In the genomic region with DNA sequence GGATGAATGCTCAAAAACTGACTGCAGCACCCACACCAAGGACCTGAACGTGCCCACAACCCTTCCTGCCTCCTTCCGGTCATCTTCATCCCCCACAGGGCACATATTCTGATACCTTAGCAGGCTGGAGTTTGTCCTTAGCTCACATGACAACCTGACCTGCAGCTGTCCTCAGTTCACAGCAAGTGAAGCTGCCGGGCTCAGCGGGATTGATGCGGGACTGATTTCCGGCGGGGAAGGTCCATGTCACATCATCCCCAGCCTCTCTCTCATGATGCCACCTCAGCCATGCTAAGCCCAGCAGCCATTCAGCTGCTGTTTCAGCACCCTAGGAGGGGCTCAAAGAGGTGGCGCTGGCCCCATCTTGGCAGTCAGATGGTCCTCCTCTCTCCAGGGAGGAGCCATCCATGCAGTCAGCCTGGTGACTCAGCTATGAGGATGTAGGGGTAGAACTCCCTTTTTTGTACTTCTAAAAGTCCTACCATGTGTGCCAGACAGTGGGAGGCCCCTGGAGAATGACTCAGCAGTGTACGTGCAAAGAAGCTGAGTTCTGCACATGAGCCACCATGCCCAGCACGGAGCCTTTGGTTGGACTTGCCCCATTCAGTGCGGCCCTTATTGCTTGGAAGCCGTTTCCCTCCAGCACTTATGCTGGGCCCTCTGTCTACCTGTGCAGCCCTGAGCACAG, we compare ENCODE assay signal across 9 cellular contexts. TPM values are rescaled to one million over a fixed set of nuclear protein-coding genes. Genes with fewer than 3 reads are reported as not detected.
A peak's percentile ranks its signal among the peaks of the same experiment; 100 is the strongest.
DNase-seq lines count a peak whose midpoint lies in the region; ATAC-seq, FAIRE-seq and TF ChIP-seq lines count a peak whose summit lies in the region.
"Had no signal": no experiment of that assay in that cellular context is flagged by ENCODE, and none has a peak within 500 bp of the region (broad histone marks: within the 10 kb centered on the region; RNA-seq: fewer than 3 reads in every experiment).

No MANE protein-coding gene starts in this region.

- H3K14ac ChIP-seq in H9 (ENCODE audit: insufficient read depth, low read length): no peak overlapping the region

- no peak for TF ChIP-seq RAD21 in HepG2 (CRISPR knock-in tag; IDR thresholded peaks at IDR 0.05)

- H3K56ac ChIP-seq in H9 (ENCODE audit: insufficient read length, low read depth, low read length): no peak overlapping the region

- CTCF ChIA-PET in HepG2 (lab: Yijun Ruan, JAX; ENCODE audit: low intra/inter-chr PET ratio, low total read pairs): no interaction called here

- H3K27ac ChIP-seq in angular gyrus (ENCODE audit: low read depth, low read length): peak overlapping the region; percentile 56
- H3K27ac ChIP-seq in HepG2 (ENCODE audit: extremely low read length, insufficient read depth, low read length): no peak overlapping the region
- no peak overlapping the region for H3K27ac ChIP-seq in H9 (ENCODE audit: insufficient read length, low read depth, low read length)

- FAIRE-seq in HepG2 (lab: Jason Lieb, UNC): no peak
- FAIRE-seq: GM12878 had no signal

- no peak overlapping the region for H3K23ac ChIP-seq in H9 (ENCODE audit: insufficient read length, low read depth, low read length)

- H2BK5ac ChIP-seq in H9 (ENCODE audit: insufficient read length, low read length): no peak overlapping the region

- H3T11ph ChIP-seq in H9 (ENCODE audit: low read length): no peak overlapping the region

- WGBS in HepG2 (ENCODE audit: low lambda C conversion rate): 57% methylated on average over 4 of the region's 12 CpGs
- no CpG with 5 or more reads among the region's 12 CpGs for WGBS in H9 (ENCODE audit: extremely low coverage, insufficient read length, low lambda C conversion rate)

- TF ChIP-seq POLR2A in HepG2 (IDR thresholded peaks at IDR 0.05; ENCODE audit: insufficient read depth in 1 of 2, low read depth in 2 of 2, low read length in 2 of 2): no peak

- no peaks in the 10 kb centered on the region for H3K23me2 ChIP-seq in H9 (ENCODE audit: insufficient read length, low read depth, low read length, poor library complexity, severe bottlenecking)

- in situ Hi-C loops in HepG2 (cut with HindIII; ENCODE audit: extremely low pct_ligation_motif_present, low pct_unique_long_range_greater_than_20kb): no loop called here

- H3K79me2 ChIP-seq in HepG2 (ENCODE audit: insufficient read depth, low read length): no peaks in the 10 kb centered on the region
- no peaks in the 10 kb centered on the region for H3K79me2 ChIP-seq in H9 (ENCODE audit: insufficient read depth, low read length)

- H3K18ac ChIP-seq in H9 (ENCODE audit: insufficient read length, low read depth, low read length): no peak overlapping the region

- H3K9me3 Mint-ChIP-seq in H9: no peaks in the 10 kb centered on the region

- no peak overlapping the region for H3K4me2 ChIP-seq in HepG2 (ENCODE audit: low read depth, low read length)
- no peak overlapping the region for H3K4me2 ChIP-seq in H9 (ENCODE audit: insufficient read depth, insufficient read length, low read length)

- H3K9me3 ChIP-seq in HepG2 (ENCODE audit: low read length): no peaks in the 10 kb centered on the region
- H3K9me3 ChIP-seq in H9 (ENCODE audit: control insufficient read depth, low read depth, low read length): no peaks in the 10 kb centered on the region

- no peaks in the 10 kb centered on the region for H3K36me3 Mint-ChIP-seq in H9 (ENCODE audit: insufficient read depth in 1 of 3, low read depth in 3 of 3)

- no peak overlapping the region for H3K4me3 ChIP-seq in HepG2 (replicated peaks in 1 of 3; ENCODE audit: insufficient read depth in 1 of 3, low read depth in 2 of 3, low read length in 3 of 3)
- H3K4me3 ChIP-seq: GM12878 had no signal

- TF ChIP-seq EP300 in HepG2 (IDR thresholded peaks at IDR 0.05; ENCODE audit: low read depth in 2 of 2, low read length in 2 of 2) (no peak), HepG2 (CRISPR knock-in tag; IDR thresholded peaks at IDR 0.05; ENCODE audit: borderline replicate concordance) (no peak)

- no peak overlapping the region for H4K8ac ChIP-seq in H9 (replicated peaks; ENCODE audit: insufficient read length, low read depth, low read length)

- no peak overlapping the region for H2BK15ac ChIP-seq in H9 (ENCODE audit: low read depth, low read length)

- DNase-seq in stimulated activated naive CD4-positive, alpha-beta T cell treated with Interleukin-2 at 50 U/mL for 16 hours (lab: John Stamatoyannopoulos, UW): peak; percentile 12
- no peak for DNase-seq in stimulated activated naive CD4-positive, alpha-beta T cell (lab: John Stamatoyannopoulos, UW)
- DNase-seq in HepG2 (ENCODE audit: low spot score): no peak
- DNase-seq in ureter (ENCODE audit: low spot score): peak; percentile 72
- no peak for DNase-seq in H9
- no peak for DNase-seq in NCI-H345 (lab: John Stamatoyannopoulos, UW)

- H3K4me1 ChIP-seq in HepG2 (ENCODE audit: insufficient read depth, low read length) (no peaks in the 10 kb centered on the region), H9 (ENCODE audit: insufficient read depth, low read length) (no peaks in the 10 kb centered on the region)

- no peak overlapping the region for H4K5ac ChIP-seq in H9 (ENCODE audit: insufficient read length, low read depth, low read length)

- peak overlapping the region in 1 of 3 experiments; percentile 66; a peak in 1 of 7 replicates for H3K27ac Mint-ChIP-seq in H9

- ATAC-seq in HepG2: no peak
- ATAC-seq in HG02642 (IDR thresholded peaks at IDR 0.05; ENCODE audit: poor library complexity, unreplicated experiment): no peak
- ATAC-seq: GM12878 had no signal

- H2AFZ ChIP-seq in HepG2 (ENCODE audit: low read length) (no peak overlapping the region), H9 (ENCODE audit: low read length) (no peak overlapping the region)

- H3K9ac ChIP-seq in HepG2 (ENCODE audit: insufficient read depth, low read depth, low read length) (no peak overlapping the region), H9 (ENCODE audit: extremely low read depth, insufficient read length, low read length) (no peak overlapping the region)

- H3K4ac ChIP-seq in H9 (ENCODE audit: low read depth, low read length): no peak overlapping the region

- no peaks in the 10 kb centered on the region for H3K79me1 ChIP-seq in H9 (ENCODE audit: insufficient read depth, low read depth, low read length, poor library complexity, severe bottlenecking)

- peaks cover 18 to 28% of the 10 kb centered on the region in 2 experiments for H3K4me1 Mint-ChIP-seq in H9

- no TSS peak for BruUV-seq in HepG2 (replicated peaks; lab: Mats Ljungman, UMichigan)

- H2BK12ac ChIP-seq in H9 (ENCODE audit: insufficient read length, low read depth, low read length): no peak overlapping the region

- H2AK5ac ChIP-seq in H9 (ENCODE audit: insufficient read length, low read length): no peak overlapping the region

- POLR2A ChIA-PET in HepG2 (lab: Yijun Ruan, JAX): no interaction called here

- no peak for TF ChIP-seq CTCF in HepG2 (CRISPR knock-in tag; IDR thresholded peaks at IDR 0.05)
- TF ChIP-seq CTCF in H9 (conservative IDR thresholded peaks at IDR 0.05): no peak

- H2BK120ac ChIP-seq in H9 (ENCODE audit: low read depth, low read length, poor library complexity, severe bottlenecking): no peak overlapping the region

- H4K91ac ChIP-seq in H9 (ENCODE audit: insufficient read length, low read depth, low read length): no peak overlapping the region

- intact Hi-C loops in HepG2 (cut with micrococcal nuclease; ENCODE audit: unreplicated experiment): no loop called here

- H3K27me3 ChIP-seq in HepG2 (ENCODE audit: control insufficient read depth in 1 of 2, insufficient read depth in 2 of 2, low read length in 2 of 2) (peaks cover 2 to 11% of the 10 kb centered on the region in 2 experiments; a peak in 2 of 5 replicates), H9 (ENCODE audit: insufficient read depth, low read length) (no peaks in the 10 kb centered on the region)

- no peaks in the 10 kb centered on the region for H4K20me1 ChIP-seq in HepG2 (ENCODE audit: insufficient read depth, low read length)
- H4K20me1 ChIP-seq in H9 (ENCODE audit: control insufficient read depth, insufficient read depth, insufficient read length): no peaks in the 10 kb centered on the region

- H3K36me3 ChIP-seq in HepG2 (replicated peaks in 1 of 2; ENCODE audit: control insufficient read depth in 1 of 2, insufficient read depth in 2 of 2, low read length in 2 of 2): no peaks in the 10 kb centered on the region

- no peak overlapping the region for H3K4me3 Mint-ChIP-seq in H9

- no peak overlapping the region for H2BK20ac ChIP-seq in H9 (ENCODE audit: low read depth, low read length, poor library complexity, severe bottlenecking)

- peaks cover 14% of the 10 kb centered on the region for H3K27me3 Mint-ChIP-seq in H9 (ENCODE audit: low read depth)

TF ChIP-seq in HepG2, 621 proteins besides CTCF, POLR2A, EP300 and RAD21:
- TF ChIP-seq RNF2 (conservative IDR thresholded peaks at IDR 0.05; ENCODE audit: low read depth) (no peak), NFE2L2 (IDR thresholded peaks at IDR 0.05; ENCODE audit: low read length) (peak; percentile 66; the same call in 1 of the 2 replicates)

RNA-seq across cellular contexts. Expression of a gene that starts 9.5 kb away (rescaled TPM):
- total RNA-seq in HepG2 (2016; rRNA removed; fragmentation: Illumina TruSeq; extraction: Trizol) (0.07 and 0.08 TPM in 2 replicates), ureter (114 TPM), H9 (2021) (0.42 and 0.68 TPM in 2 replicates)
- not detected in 2 replicates for total RNA-seq in HepG2 (2016; cell fraction: cytosol; rRNA removed; fragmentation: Illumina TruSeq; extraction: Trizol; ENCODE audit: low read depth)
- total RNA-seq in HepG2 (2016; cell fraction: insoluble cytoplasmic fraction; rRNA removed; fragmentation: Illumina TruSeq; extraction: Trizol): 0.15 and 0.25 TPM in 2 replicates
- 0.03 TPM in 1 of 2 replicates, not detected in the other for total RNA-seq in HepG2 (2016; cell fraction: membrane; rRNA removed; fragmentation: Illumina TruSeq; extraction: Trizol)
- total RNA-seq in HepG2 (2016; cell fraction: nucleus; rRNA removed; fragmentation: Illumina TruSeq; extraction: Trizol): 0.53 and 0.60 TPM in 2 replicates
- 0.20 and 0.52 TPM in 2 replicates for polyA plus RNA-seq in HepG2 (2011; rRNA removed)
- 0.13 and 0.28 TPM in 2 replicates for polyA plus RNA-seq in HepG2 (2011; cell fraction: cytosol; rRNA removed)
- 0.06 and 0.12 TPM in 2 replicates for polyA plus RNA-seq in HepG2 (2011; cell fraction: nucleus; rRNA removed)
- 0.15 and 0.19 TPM in 2 replicates for polyA plus RNA-seq in HepG2 (2012)
- not detected in 2 replicates for polyA plus RNA-seq in HepG2 (2016; cell fraction: cytosol; fragmentation: Illumina TruSeq; extraction: Trizol; ENCODE audit: low read depth)
- polyA plus RNA-seq in HepG2 (2016; cell fraction: insoluble cytoplasmic fraction; fragmentation: Illumina TruSeq; extraction: Trizol; ENCODE audit: low read depth): 0.05 TPM in 1 of 2 replicates, not detected in the other
- not detected in 2 replicates for polyA plus RNA-seq in HepG2 (2016; cell fraction: membrane; fragmentation: Illumina TruSeq; extraction: Trizol; ENCODE audit: low read depth)
- polyA plus RNA-seq in HepG2 (2016; cell fraction: nucleus; fragmentation: Illumina TruSeq; extraction: Trizol; ENCODE audit: insufficient read depth, low read depth): 0.17 and 0.18 TPM in 2 replicates
- polyA minus RNA-seq in HepG2 (2011; rRNA and poly(A)+ RNA removed; ENCODE audit: low replicate concordance): 0.04 and 8.4 TPM in 2 replicates
- polyA minus RNA-seq in HepG2 (2011; cell fraction: cytosol; rRNA and poly(A)+ RNA removed): 0.20 and 0.70 TPM in 2 replicates
- 0.37 TPM in 1 of 2 replicates, not detected in the other for polyA minus RNA-seq in HepG2 (2011; cell fraction: nucleus; rRNA and poly(A)+ RNA removed)

Comparison
In these comparisons a context has a peak if more than half of its experiments do, and no peak if none do; other contexts are left out.
1. DNase-seq: peak in stimulated activated naive CD4-positive, alpha-beta T cell treated with Interleukin-2 at 50 U/mL for 16 hours (single experiment) and ureter (single experiment); none in stimulated activated naive CD4-positive, alpha-beta T cell (0 of 6), HepG2 (single experiment), H9 (single experiment) and NCI-H345 (single experiment).
2. RNA of a gene that starts 9.5 kb away (total RNA-seq): 114 TPM in ureter (single experiment); 0.42 to 0.68 TPM in H9 and 0.03 to 0.60 TPM in HepG2; every median in the first group is over 10 times any median in the second.